ENCODE assay signal across 28 cellular contexts in genomic region chr12:129579879-129580278, GRCh38.
"Had no signal": no experiment of that assay in that cellular context is flagged by ENCODE, and none has a peak within 500 bp of the region (broad histone marks: within the 10 kb centered on the region; RNA-seq: fewer than 3 reads in every experiment).

No MANE protein-coding gene starts in this region.

- DNase-seq: activated CD4-positive, alpha-beta memory T cell treated with anti-CD3 and anti-CD28 coated beads, Interleukin-2, amount 10 ng/mL, durations not matched to agents 7 days and 5 days; activated CD4-positive, alpha-beta T cell treated with anti-CD3 and anti-CD28 coated beads for 1 hour; activated CD4-positive, alpha-beta T cell treated with anti-CD3 and anti-CD28 coated beads for 4 hours; activated CD4-positive, alpha-beta T cell treated with anti-CD3 and anti-CD28 coated beads, Interleukin-2, amount 10 ng/mL, durations not matched to agents 7 days and 5 days; activated CD4-positive, alpha-beta T cell treated with anti-CD3 and anti-CD28 coated beads, Interleukin-2, amount 50 U/mL, for 4 hours; activated CD8-positive, alpha-beta memory T cell treated with anti-CD3 and anti-CD28 coated beads, Interleukin-2, amount 50 U/mL, for 48 hours; activated gamma-delta T cell; activated naive CD4-positive, alpha-beta T cell; activated naive CD4-positive, alpha-beta T cell treated with anti-CD3 and anti-CD28 coated beads, Interleukin-2, amount 10 ng/mL, durations not matched to agents 7 days and 5 days; activated naive CD8-positive, alpha-beta T cell treated with anti-CD3 and anti-CD28 coated beads, Interleukin-2, amount 10 ng/mL, durations not matched to agents 7 days and 5 days; activated T-cell treated with anti-CD3 and anti-CD28 coated beads for 4 hours; activated T-cell treated with anti-CD3 and anti-CD28 coated beads, Interleukin-2, amount 50 U/mL, for 24 hours; activated T-cell treated with anti-CD3 and anti-CD28 coated beads, Interleukin-2, amount 50 U/mL, for 72 hours; central memory CD4-positive, alpha-beta T cell; cerebellar nuclear complex; colonic mucosa; effector CD8-positive, alpha-beta T cell; foreskin fibroblast; head of caudate nucleus; T-helper 1 cell; T-helper 2 cell had no signal

- H3K4me1 ChIP-seq: ascending aorta, breast epithelium, colonic mucosa had no signal

- H3K9me3 ChIP-seq: ascending aorta, breast epithelium, colonic mucosa had no signal

- H3K27me3 Mint-ChIP-seq: activated CD4-positive, alpha-beta memory T cell treated with anti-CD3 and anti-CD28 coated beads, Interleukin-2, amount 10 ng/mL, durations not matched to agents 7 days and 5 days; activated CD4-positive, alpha-beta T cell treated with anti-CD3 and anti-CD28 coated beads, Interleukin-2, amount 10 ng/mL, durations not matched to agents 7 days and 5 days; activated naive CD4-positive, alpha-beta T cell treated with anti-CD3 and anti-CD28 coated beads, Interleukin-2, amount 10 ng/mL, durations not matched to agents 7 days and 5 days; activated naive CD8-positive, alpha-beta T cell treated with anti-CD3 and anti-CD28 coated beads, Interleukin-2, amount 10 ng/mL, durations not matched to agents 7 days and 5 days; activated T-cell treated with anti-CD3 and anti-CD28 coated beads, Interleukin-2, amount 50 U/mL, for 24 hours had no signal

- H3K36me3 ChIP-seq: ascending aorta, breast epithelium, cardiac muscle cell, colonic mucosa had no signal

- H3K27me3 ChIP-seq: ascending aorta, breast epithelium, cardiac muscle cell, colonic mucosa had no signal

- H3K36me3 Mint-ChIP-seq: activated naive CD4-positive, alpha-beta T cell treated with anti-CD3 and anti-CD28 coated beads, Interleukin-2, amount 10 ng/mL, durations not matched to agents 7 days and 5 days; activated naive CD4-positive, alpha-beta T cell treated with anti-CD3 and anti-CD28 coated beads, Interleukin-2, amount 50 U/mL, for 72 hours; activated naive CD8-positive, alpha-beta T cell treated with anti-CD3 and anti-CD28 coated beads, Interleukin-2, amount 10 ng/mL, durations not matched to agents 7 days and 5 days; brain had no signal

- H3K4me3 ChIP-seq: ascending aorta, breast epithelium, cardiac muscle cell, colonic mucosa had no signal

- H3K27ac ChIP-seq: ascending aorta, breast epithelium, cardiac muscle cell, colonic mucosa had no signal

- H3K4me3 Mint-ChIP-seq: activated CD4-positive, alpha-beta memory T cell treated with anti-CD3 and anti-CD28 coated beads, Interleukin-2, amount 10 ng/mL, durations not matched to agents 7 days and 5 days; activated CD4-positive, alpha-beta T cell treated with anti-CD3 and anti-CD28 coated beads, Interleukin-2, amount 10 ng/mL, durations not matched to agents 7 days and 5 days; activated naive CD4-positive, alpha-beta T cell treated with anti-CD3 and anti-CD28 coated beads, Interleukin-2, amount 10 ng/mL, durations not matched to agents 7 days and 5 days; activated naive CD8-positive, alpha-beta T cell treated with anti-CD3 and anti-CD28 coated beads, Interleukin-2, amount 10 ng/mL, durations not matched to agents 7 days and 5 days; activated T-cell treated with anti-CD3 and anti-CD28 coated beads, Interleukin-2, amount 50 U/mL, for 24 hours; activated T-cell treated with anti-CD3 and anti-CD28 coated beads, Interleukin-2, amount 50 U/mL, for 72 hours; brain; WTC11 had no signal

- ATAC-seq: activated naive CD4-positive, alpha-beta T cell treated with anti-CD3 and anti-CD28 coated beads, Interleukin-2, amount 50 U/mL, for 72 hours; activated T-cell treated with anti-CD3 and anti-CD28 coated beads, Interleukin-2, amount 50 U/mL, for 72 hours; esophagus mucosa; WTC11 had no signal

- H3K4me1 Mint-ChIP-seq: activated CD4-positive, alpha-beta memory T cell treated with anti-CD3 and anti-CD28 coated beads, Interleukin-2, amount 10 ng/mL, durations not matched to agents 7 days and 5 days; activated CD4-positive, alpha-beta T cell treated with anti-CD3 and anti-CD28 coated beads, Interleukin-2, amount 10 ng/mL, durations not matched to agents 7 days and 5 days; activated naive CD4-positive, alpha-beta T cell treated with anti-CD3 and anti-CD28 coated beads, Interleukin-2, amount 10 ng/mL, durations not matched to agents 7 days and 5 days; activated naive CD8-positive, alpha-beta T cell treated with anti-CD3 and anti-CD28 coated beads, Interleukin-2, amount 10 ng/mL, durations not matched to agents 7 days and 5 days; brain; WTC11 had no signal

- H3K27ac Mint-ChIP-seq: activated CD4-positive, alpha-beta memory T cell treated with anti-CD3 and anti-CD28 coated beads, Interleukin-2, amount 10 ng/mL, durations not matched to agents 7 days and 5 days; activated CD4-positive, alpha-beta T cell treated with anti-CD3 and anti-CD28 coated beads, Interleukin-2, amount 10 ng/mL, durations not matched to agents 7 days and 5 days; activated naive CD4-positive, alpha-beta T cell treated with anti-CD3 and anti-CD28 coated beads, Interleukin-2, amount 10 ng/mL, durations not matched to agents 7 days and 5 days; activated naive CD4-positive, alpha-beta T cell treated with anti-CD3 and anti-CD28 coated beads, Interleukin-2, amount 50 U/mL, for 72 hours; activated naive CD8-positive, alpha-beta T cell treated with anti-CD3 and anti-CD28 coated beads, Interleukin-2, amount 10 ng/mL, durations not matched to agents 7 days and 5 days; activated T-cell treated with anti-CD3 and anti-CD28 coated beads, Interleukin-2, amount 50 U/mL, for 24 hours; activated T-cell treated with anti-CD3 and anti-CD28 coated beads, Interleukin-2, amount 50 U/mL, for 72 hours; brain; WTC11 had no signal
